In the genomic region with DNA sequence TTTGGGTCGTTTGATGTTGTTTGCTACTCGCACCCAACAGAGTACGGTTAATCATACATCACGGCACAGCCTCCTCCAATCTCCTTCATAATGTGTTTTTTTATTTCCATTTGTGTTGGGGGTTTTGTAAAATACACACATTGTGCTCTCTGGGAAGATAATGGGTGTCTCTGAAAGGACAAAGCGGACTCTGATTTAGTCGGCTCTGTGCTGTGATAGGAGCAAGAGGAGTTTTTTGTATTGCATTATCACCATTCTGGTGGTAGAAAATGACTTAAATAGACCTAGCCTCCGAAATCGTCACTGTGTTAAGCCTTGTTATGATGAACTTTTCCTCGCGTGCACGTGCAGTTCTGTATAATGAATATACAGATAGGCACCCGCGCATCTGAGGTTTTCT, we compare ENCODE assay signal across 18 cellular contexts.
DNase-seq lines count a peak whose midpoint lies in the region; ATAC-seq and TF ChIP-seq lines count a peak whose summit lies in the region.
"Had no signal": no experiment of that assay in that cellular context is flagged by ENCODE, and none has a peak within 500 bp of the region (broad histone marks: within the 10 kb centered on the region; RNA-seq: fewer than 3 reads in every experiment).

No MANE protein-coding gene starts in this region.

- no CpG with 5 or more reads among the region's 13 CpGs for WGBS in H9 (ENCODE audit: extremely low coverage, insufficient read length, low lambda C conversion rate)

- no peak overlapping the region for H2AFZ ChIP-seq in H9 (ENCODE audit: low read length)

- H3K9me3 Mint-ChIP-seq in H9 = no peaks in the 10 kb centered on the region
- no peaks in the 10 kb centered on the region for H3K9me3 Mint-ChIP-seq in WTC11
- H3K9me3 Mint-ChIP-seq: CD4-positive, alpha-beta T cell had no signal

- no peak; the same call in 1 of the 2 replicates for ATAC-seq in WTC11

- H2BK20ac ChIP-seq in H9 (ENCODE audit: low read depth, low read length, poor library complexity, severe bottlenecking) = no peak overlapping the region

- H3K4me3 ChIP-seq in iPS-20b (ENCODE audit: low read length) = peak overlapping the region; percentile 50; the same call in 1 of the 2 replicates
- no peak overlapping the region for H3K4me3 ChIP-seq in Peyer's patch
- H3K4me3 ChIP-seq: MG63 had no signal

- H3K9me3 ChIP-seq in H9 (ENCODE audit: control insufficient read depth, low read depth, low read length) (no peaks in the 10 kb centered on the region), iPS-20b (ENCODE audit: insufficient read depth, low read depth, low read length) (no peaks in the 10 kb centered on the region), Peyer's patch (no peaks in the 10 kb centered on the region)
- H3K9me3 ChIP-seq: BE2C, MG63 had no signal

- H3K79me1 ChIP-seq in H9 (ENCODE audit: insufficient read depth, low read depth, low read length, poor library complexity, severe bottlenecking) = no peaks in the 10 kb centered on the region

- no peak overlapping the region for H3K56ac ChIP-seq in H9 (ENCODE audit: insufficient read length, low read depth, low read length)

- POLR2A ChIA-PET in WTC11 (lab: Charles Lee) = no interaction called here

- no peak overlapping the region for H3K14ac ChIP-seq in H9 (ENCODE audit: insufficient read depth, low read length)

- H2BK12ac ChIP-seq in H9 (ENCODE audit: insufficient read length, low read depth, low read length) = no peak overlapping the region

- H3K27me3 ChIP-seq in H9 (ENCODE audit: insufficient read depth, low read length) (no peaks in the 10 kb centered on the region), iPS-20b (ENCODE audit: insufficient read depth, low read length) (no peaks in the 10 kb centered on the region), Peyer's patch (peaks cover 0 to 3% of the 10 kb centered on the region in 2 donors)
- H3K27me3 ChIP-seq: BE2C, MG63 had no signal

- H2BK5ac ChIP-seq in H9 (ENCODE audit: insufficient read length, low read length) = no peak overlapping the region

- TF ChIP-seq CTCF in H9 (conservative IDR thresholded peaks at IDR 0.05) (no peak), WTC11 (IDR thresholded peaks at IDR 0.05) (no peak), Peyer's patch (IDR thresholded peaks at IDR 0.05) (no peak)

- H3K27ac ChIP-seq in H9 (ENCODE audit: insufficient read length, low read depth, low read length) (no peak overlapping the region), iPS-20b (ENCODE audit: low read length) (no peak overlapping the region), Peyer's patch (no peak overlapping the region)
- H3K27ac ChIP-seq: HL-60 had no signal

- no peak overlapping the region for H3T11ph ChIP-seq in H9 (ENCODE audit: low read length)

- H3K4me3 Mint-ChIP-seq in H9 = peak overlapping the region in 1 of 2 experiments; percentile 19; a peak in 1 of 5 replicates
- peak overlapping the region; percentile 10; the same call in 1 of the 2 replicates for H3K4me3 Mint-ChIP-seq in WTC11
- H3K4me3 Mint-ChIP-seq: CD4-positive, alpha-beta T cell had no signal

- no peak overlapping the region for H3K23ac ChIP-seq in H9 (ENCODE audit: insufficient read length, low read depth, low read length)

- peaks cover 52 to 53% of the 10 kb centered on the region in 2 experiments for H3K4me1 Mint-ChIP-seq in H9
- peaks cover 56% of the 10 kb centered on the region for H3K4me1 Mint-ChIP-seq in WTC11

- peaks cover 8% of the 10 kb centered on the region; the same call in 1 of the 2 replicates for H3K4me1 ChIP-seq in H9 (ENCODE audit: insufficient read depth, low read length)
- H3K4me1 ChIP-seq in iPS-20b (ENCODE audit: insufficient read depth, low read length) = peaks cover 39% of the 10 kb centered on the region
- H3K4me1 ChIP-seq in Peyer's patch = no peaks in the 10 kb centered on the region
- H3K4me1 ChIP-seq: BE2C had no signal

- no peak overlapping the region for H4K5ac ChIP-seq in H9 (ENCODE audit: insufficient read length, low read depth, low read length)

- no peak overlapping the region for H3K18ac ChIP-seq in H9 (ENCODE audit: insufficient read length, low read depth, low read length)

- H4K8ac ChIP-seq in H9 (replicated peaks; ENCODE audit: insufficient read length, low read depth, low read length) = no peak overlapping the region

- no peak overlapping the region for H2AK5ac ChIP-seq in H9 (ENCODE audit: insufficient read length, low read length)

- TF ChIP-seq POLR2A in Peyer's patch (IDR thresholded peaks at IDR 0.05) = no peak

- H3K4me2 ChIP-seq in H9 (ENCODE audit: insufficient read depth, insufficient read length, low read length) = no peak overlapping the region

- no peaks in the 10 kb centered on the region for H3K36me3 Mint-ChIP-seq in H9 (ENCODE audit: insufficient read depth in 1 of 3, low read depth in 3 of 3)
- H3K36me3 Mint-ChIP-seq in WTC11 = no peaks in the 10 kb centered on the region

- H3K79me2 ChIP-seq in H9 (ENCODE audit: insufficient read depth, low read length) = no peaks in the 10 kb centered on the region

- no peaks in the 10 kb centered on the region for H4K20me1 ChIP-seq in H9 (ENCODE audit: control insufficient read depth, insufficient read depth, insufficient read length)

- H4K91ac ChIP-seq in H9 (ENCODE audit: insufficient read length, low read depth, low read length) = no peak overlapping the region

- CTCF ChIA-PET in WTC11 (lab: Charles Lee) = no interaction called here

- H3K4ac ChIP-seq in H9 (ENCODE audit: low read depth, low read length) = no peak overlapping the region

- H3K36me3 ChIP-seq in iPS-20b (ENCODE audit: insufficient read depth, low read depth, low read length) (no peaks in the 10 kb centered on the region), Peyer's patch (no peaks in the 10 kb centered on the region)
- H3K36me3 ChIP-seq: BE2C, MG63 had no signal

- H3K27ac Mint-ChIP-seq in H9 (peak overlapping the region in 2 of 3 experiments; percentile 9 to 85; a peak in 3 of 7 replicates), WTC11 (peak overlapping the region; percentile 91)
- H3K27ac Mint-ChIP-seq: CD4-positive, alpha-beta T cell had no signal

- H2BK120ac ChIP-seq in H9 (ENCODE audit: low read depth, low read length, poor library complexity, severe bottlenecking) = no peak overlapping the region

- H3K9ac ChIP-seq in H9 (ENCODE audit: extremely low read depth, insufficient read length, low read length) (no peak overlapping the region), iPS-20b (ENCODE audit: low read depth, low read length) (peak overlapping the region; percentile 19; the same call in 1 of the 2 replicates)

- H3K23me2 ChIP-seq in H9 (ENCODE audit: insufficient read length, low read depth, low read length, poor library complexity, severe bottlenecking) = no peaks in the 10 kb centered on the region

- no peak for DNase-seq in H9
- DNase-seq in WTC11 (ENCODE audit: low spot score) = no peak
- peak; percentile 86 for DNase-seq in pons (ENCODE audit: low spot score)
- DNase-seq in Peyer's patch = no peak
- DNase-seq in UCSD-AML1 (lab: John Stamatoyannopoulos, UW; ENCODE audit: unreplicated experiment) = no peak
- no peak for DNase-seq in islet precursor cell
- DNase-seq: BE2C; Caco-2; CD4-positive, alpha-beta T cell; GDM1; Kasumi-1; MG63; NCI-H1048; NCI-H1436; NCI-H446; Right ventricle myocardium superior had no signal

- H3K27me3 Mint-ChIP-seq in H9 (ENCODE audit: low read depth) = peaks cover 6% of the 10 kb centered on the region; the same call in 1 of the 2 replicates
- no peaks in the 10 kb centered on the region for H3K27me3 Mint-ChIP-seq in WTC11 (ENCODE audit: low read depth)
- H3K27me3 Mint-ChIP-seq: CD4-positive, alpha-beta T cell had no signal

- no peak overlapping the region for H2BK15ac ChIP-seq in H9 (ENCODE audit: low read depth, low read length)

TF ChIP-seq in WTC11, 78 proteins besides CTCF, POLR2A, EP300 and RAD21 (continues in another document):
- TF ChIP-seq ATF2 (CRISPR knock-in tag; IDR thresholded peaks at IDR 0.05; ENCODE audit: borderline replicate concordance, low read depth) (no peak), MLX (CRISPR knock-in tag; IDR thresholded peaks at IDR 0.05) (no peak)
